Comparison of ENCODE assay signal across 26 cellular contexts in the genomic region with DNA sequence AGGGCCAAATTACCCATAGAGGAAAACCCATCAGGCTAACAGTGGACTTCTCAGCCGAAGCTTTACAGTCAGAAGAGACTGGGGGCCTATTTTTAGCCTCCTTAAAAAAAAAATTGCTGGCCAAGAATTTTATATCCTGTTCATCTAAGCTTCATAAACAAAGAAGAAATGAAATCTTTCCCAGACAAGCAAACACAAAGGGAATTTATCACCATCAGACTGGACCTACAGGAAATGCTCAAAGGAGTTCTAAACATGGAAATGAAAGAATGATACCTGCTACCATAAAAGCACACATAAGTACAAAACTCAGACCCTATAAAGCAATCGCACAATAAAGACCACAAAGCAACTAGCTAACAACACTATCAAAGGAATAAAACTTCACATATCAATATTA.
"Had no signal": no experiment of that assay in that cellular context is flagged by ENCODE, and none has a peak within 500 bp of the region (broad histone marks: within the 10 kb centered on the region; RNA-seq: fewer than 3 reads in every experiment).

No MANE protein-coding gene starts in this region.

- H3K9me3 ChIP-seq: colonic mucosa had no signal

- FAIRE-seq: endometrium, islet of Langerhans, keratinocyte had no signal

- H3K4me1 ChIP-seq: colonic mucosa, esophagus squamous epithelium, gastrocnemius medialis, heart right ventricle, left lung, lower lobe of right lung had no signal

- ATAC-seq: effector memory CD8-positive, alpha-beta T cell; esophagus mucosa; gastrocnemius medialis; heart right ventricle; left cardiac atrium; left lung; left ventricle myocardium superior; lower lobe of right lung; mucosa of descending colon had no signal

- DNase-seq: colonic mucosa; cortex of kidney; effector CD8-positive, alpha-beta T cell; effector memory CD8-positive, alpha-beta T cell; endodermal cell; erythroblast; esophagus squamous epithelium; foreskin fibroblast; foreskin melanocyte; gastrocnemius medialis; glutamatergic neuron; head of caudate nucleus; heart right ventricle; hippocampal formation; left cardiac atrium; left lung; left ventricle myocardium superior; lower lobe of right lung; mesenchymal stem cell; mucosa of descending colon; naive B cell had no signal

- H3K36me3 ChIP-seq: colonic mucosa, lower lobe of right lung had no signal

- H3K4me3 ChIP-seq: colonic mucosa, esophagus squamous epithelium, gastrocnemius medialis, heart right ventricle, left lung, lower lobe of right lung, mucosa of descending colon had no signal

- H3K27me3 ChIP-seq: colonic mucosa, esophagus squamous epithelium, gastrocnemius medialis, heart right ventricle, left lung had no signal

- H3K27ac ChIP-seq: colonic mucosa, epithelial cell of prostate, esophagus squamous epithelium, gastrocnemius medialis, heart right ventricle, left lung, lower lobe of right lung had no signal
